ENCODE assay signal across 9 cellular contexts in the genomic region with DNA sequence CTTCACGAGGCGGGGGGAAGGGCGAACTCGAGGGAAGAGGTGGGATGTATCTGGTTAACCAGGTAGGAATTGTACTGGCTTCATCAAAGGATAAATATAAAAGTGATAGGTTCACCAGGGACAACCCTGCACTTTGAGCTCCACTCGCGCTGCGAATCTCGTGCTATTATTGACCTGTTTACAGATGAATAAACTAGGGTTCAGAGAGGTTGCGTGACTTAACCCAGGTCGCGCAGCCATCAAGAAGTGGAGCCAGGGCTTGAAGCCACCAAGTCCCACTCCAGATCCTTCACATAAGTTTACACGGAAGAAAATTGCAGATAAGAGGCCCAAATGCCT. TPM values are rescaled to one million over a fixed set of nuclear protein-coding genes. Genes with fewer than 3 reads are reported as not detected.
A peak's percentile ranks its signal among the peaks of the same experiment; 100 is the strongest.
DNase-seq lines count a peak whose midpoint lies in the region; ATAC-seq and TF ChIP-seq lines count a peak whose summit lies in the region.
"Had no signal": no experiment of that assay in that cellular context is flagged by ENCODE, and none has a peak within 500 bp of the region (broad histone marks: within the 10 kb centered on the region; RNA-seq: fewer than 3 reads in every experiment).

No MANE protein-coding gene starts in this region.

- H3F3A ChIP-seq in smooth muscle cell (ENCODE audit: low read depth): peaks cover 10% of the 10 kb centered on the region

- H3K36me3 ChIP-seq in iPS-18a (ENCODE audit: control insufficient read depth, low read depth, low read length) (no peaks in the 10 kb centered on the region), smooth muscle cell (ENCODE audit: low read depth) (no peaks in the 10 kb centered on the region)

- no peak overlapping the region for H3K27ac ChIP-seq in iPS-18a (ENCODE audit: low read length)
- peak overlapping the region; percentile 91 for H3K27ac ChIP-seq in smooth muscle cell (ENCODE audit: low read depth)

- H3K9me3 ChIP-seq in iPS-18a (ENCODE audit: control insufficient read depth, low read depth, low read length) (no peaks in the 10 kb centered on the region), smooth muscle cell (replicated peaks; ENCODE audit: low read depth) (no peaks in the 10 kb centered on the region)

- H3K9me3 Mint-ChIP-seq in activated T-helper 17 cell treated with anti-CD3 and anti-CD28 coated beads, Interleukin-2, amount 50 U/mL, for 72 hours: no peaks in the 10 kb centered on the region

- DNase-seq in NCI-H510A treated with DMSO at 0.1 percent for 48 hours (lab: John Stamatoyannopoulos, UW) (peak; percentile 60), NCI-H510A (lab: John Stamatoyannopoulos, UW) (no peak), smooth muscle cell (lab: John Stamatoyannopoulos, UW; ENCODE audit: unreplicated experiment) (no peak), LoVo (ENCODE audit: low spot score) (no peak), Ammon's horn (ENCODE audit: low spot score) (no peak), amniotic stem cell (lab: John Stamatoyannopoulos, UW) (no peak)
- DNase-seq: effector CD8-positive, alpha-beta T cell had no signal

- peak overlapping the region; percentile 55 for H3K4me3 ChIP-seq in iPS-18a (ENCODE audit: low read length)
- peak overlapping the region; percentile 53 for H3K4me3 ChIP-seq in smooth muscle cell

- TF ChIP-seq CTCF in smooth muscle cell (IDR thresholded peaks at IDR 0.05; ENCODE audit: borderline replicate concordance, insufficient read depth, poor library complexity, severe bottlenecking): no peak

- peaks cover 5% of the 10 kb centered on the region for H3K4me1 Mint-ChIP-seq in activated T-helper 17 cell treated with anti-CD3 and anti-CD28 coated beads, Interleukin-2, amount 50 U/mL, for 72 hours

- no peak overlapping the region for H2AFZ ChIP-seq in smooth muscle cell (ENCODE audit: low read depth)

- H3K36me3 Mint-ChIP-seq in activated T-helper 17 cell treated with anti-CD3 and anti-CD28 coated beads, Interleukin-2, amount 50 U/mL, for 72 hours (ENCODE audit: low read depth): peaks cover 35% of the 10 kb centered on the region

- H3K27me3 Mint-ChIP-seq in activated T-helper 17 cell treated with anti-CD3 and anti-CD28 coated beads, Interleukin-2, amount 50 U/mL, for 72 hours: peaks cover 35% of the 10 kb centered on the region

- peak overlapping the region; percentile 47 for H3K9ac ChIP-seq in iPS-18a (ENCODE audit: low read length)
- peak overlapping the region; percentile 81 for H3K9ac ChIP-seq in smooth muscle cell (ENCODE audit: low read depth)

- H3K27me3 ChIP-seq in iPS-18a (ENCODE audit: control insufficient read depth, insufficient read depth, low read length) (peaks cover 64% of the 10 kb centered on the region), smooth muscle cell (ENCODE audit: low read depth) (peaks cover 38% of the 10 kb centered on the region)

- no peaks in the 10 kb centered on the region for H4K20me1 ChIP-seq in smooth muscle cell (ENCODE audit: low read depth)

- H3K4me1 ChIP-seq in iPS-18a (ENCODE audit: control insufficient read depth, low read depth, low read length): peaks cover 31% of the 10 kb centered on the region
- peaks cover 12% of the 10 kb centered on the region for H3K4me1 ChIP-seq in smooth muscle cell (ENCODE audit: low read depth)

- 27% methylated on average over 12 of the region's 12 CpGs for WGBS in smooth muscle cell (ENCODE audit: low lambda C conversion rate)

- peak overlapping the region; percentile 84 for H3K27ac Mint-ChIP-seq in activated T-helper 17 cell treated with anti-CD3 and anti-CD28 coated beads, Interleukin-2, amount 50 U/mL, for 72 hours

- H3K4me2 ChIP-seq in smooth muscle cell: peak overlapping the region; percentile 84

- ATAC-seq in activated T-helper 17 cell treated with anti-CD3 and anti-CD28 coated beads, Interleukin-2, amount 50 U/mL, for 72 hours (replicated peaks): peak; percentile 2

- H3K79me2 ChIP-seq in smooth muscle cell (ENCODE audit: low read depth): peaks cover 8% of the 10 kb centered on the region

- H3K4me3 Mint-ChIP-seq in activated T-helper 17 cell treated with anti-CD3 and anti-CD28 coated beads, Interleukin-2, amount 50 U/mL, for 72 hours: peak overlapping the region; percentile 79

RNA-seq across cellular contexts. Expression of a gene that starts 1.4 kb away (rescaled TPM):
- 10 to 100 TPM; 25.5 to 40.8 TPM for total RNA-seq in activated T-helper 17 cell treated with anti-CD3 and anti-CD28 coated beads, Interleukin-2, amount 50 U/mL, for 72 hours
- 23.2 and 42.6 TPM in 2 replicates for total RNA-seq in smooth muscle cell
- polyA plus RNA-seq in smooth muscle cell: 29.6 and 47.7 TPM in 2 replicates
